ENCODE assay signal across 2 cellular contexts in the genomic region with DNA sequence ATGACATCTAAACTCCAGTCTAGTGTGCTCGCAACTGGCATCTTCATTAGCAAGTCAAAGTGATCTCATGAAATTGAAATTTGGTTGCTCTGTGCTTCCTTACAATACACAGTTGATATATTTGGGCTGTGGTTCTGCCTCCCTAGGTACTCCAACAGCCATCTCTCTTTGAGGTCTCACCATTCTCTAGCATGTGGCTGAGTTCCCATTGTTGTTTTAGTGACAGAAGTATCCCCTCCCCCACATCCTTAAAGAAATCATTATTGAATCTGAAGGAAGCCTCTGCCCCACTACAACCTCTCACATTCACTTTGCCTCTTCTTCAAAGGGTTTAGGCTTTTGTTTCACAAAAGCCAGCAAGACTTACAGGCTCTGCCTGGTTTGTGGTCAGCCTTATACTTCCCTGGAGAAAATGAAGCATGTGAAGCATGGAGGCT.
TF ChIP-seq lines count a peak whose summit lies in the region.

No MANE protein-coding gene starts in this region.

TF ChIP-seq in SK-N-SH, 30 proteins besides CTCF, POLR2A, EP300 and RAD21 (continued from another document):
- TF ChIP-seq, protein P1, sequence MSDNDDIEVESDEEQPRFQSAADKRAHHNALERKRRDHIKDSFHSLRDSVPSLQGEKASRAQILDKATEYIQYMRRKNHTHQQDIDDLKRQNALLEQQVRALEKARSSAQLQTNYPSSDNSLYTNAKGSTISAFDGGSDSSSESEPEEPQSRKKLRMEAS (IDR thresholded peaks at IDR 0.05; ENCODE audit: low read depth) = no peak
- TF ChIP-seq JUND (IDR thresholded peaks at IDR 0.05) = no peak
- no peak for TF ChIP-seq NRF1 (IDR thresholded peaks at IDR 0.05; ENCODE audit: low read depth, low read length)
- TF ChIP-seq MEF2A (IDR thresholded peaks at IDR 0.05; ENCODE audit: borderline replicate concordance, low read depth) = no peak

TF ChIP-seq in SK-N-SH treated with all-trans-retinoic acid at 6 μM for 48 hours, 23 proteins besides CTCF, POLR2A, EP300 and RAD21 (continued from another document):
- TF ChIP-seq, protein P2, sequence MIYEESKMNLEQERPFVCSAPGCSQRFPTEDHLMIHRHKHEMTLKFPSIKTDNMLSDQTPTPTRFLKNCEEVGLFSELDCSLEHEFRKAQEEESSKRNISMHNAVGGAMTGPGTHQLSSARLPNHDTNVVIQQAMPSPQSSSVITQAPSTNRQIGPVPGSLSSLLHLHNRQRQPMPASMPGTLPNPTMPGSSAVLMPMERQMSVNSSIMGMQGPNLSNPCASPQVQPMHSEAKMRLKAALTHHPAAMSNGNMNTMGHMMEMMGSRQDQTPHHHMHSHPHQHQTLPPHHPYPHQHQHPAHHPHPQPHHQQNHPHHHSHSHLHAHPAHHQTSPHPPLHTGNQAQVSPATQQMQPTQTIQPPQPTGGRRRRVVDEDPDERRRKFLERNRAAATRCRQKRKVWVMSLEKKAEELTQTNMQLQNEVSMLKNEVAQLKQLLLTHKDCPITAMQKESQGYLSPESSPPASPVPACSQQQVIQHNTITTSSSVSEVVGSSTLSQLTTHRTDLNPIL (CRISPR knock-in tag; IDR thresholded peaks at IDR 0.05; ENCODE audit: low read depth) = no peak
- no peak for TF ChIP-seq PPARA (CRISPR knock-in tag; IDR thresholded peaks at IDR 0.05; ENCODE audit: borderline replicate concordance)
- TF ChIP-seq ESRRG (CRISPR knock-in tag; IDR thresholded peaks at IDR 0.05) = no peak
- TF ChIP-seq ZNF565 (CRISPR knock-in tag; conservative IDR thresholded peaks at IDR 0.05; ENCODE audit: low read depth) = no peak
- no peak for TF ChIP-seq BACH2 (CRISPR knock-in tag; IDR thresholded peaks at IDR 0.05; ENCODE audit: borderline replicate concordance)
- TF ChIP-seq TCF4 (CRISPR knock-in tag; IDR thresholded peaks at IDR 0.05; ENCODE audit: borderline replicate concordance) = no peak
- TF ChIP-seq OSR1 (CRISPR knock-in tag; IDR thresholded peaks at IDR 0.05) = no peak
